In the genomic region with DNA sequence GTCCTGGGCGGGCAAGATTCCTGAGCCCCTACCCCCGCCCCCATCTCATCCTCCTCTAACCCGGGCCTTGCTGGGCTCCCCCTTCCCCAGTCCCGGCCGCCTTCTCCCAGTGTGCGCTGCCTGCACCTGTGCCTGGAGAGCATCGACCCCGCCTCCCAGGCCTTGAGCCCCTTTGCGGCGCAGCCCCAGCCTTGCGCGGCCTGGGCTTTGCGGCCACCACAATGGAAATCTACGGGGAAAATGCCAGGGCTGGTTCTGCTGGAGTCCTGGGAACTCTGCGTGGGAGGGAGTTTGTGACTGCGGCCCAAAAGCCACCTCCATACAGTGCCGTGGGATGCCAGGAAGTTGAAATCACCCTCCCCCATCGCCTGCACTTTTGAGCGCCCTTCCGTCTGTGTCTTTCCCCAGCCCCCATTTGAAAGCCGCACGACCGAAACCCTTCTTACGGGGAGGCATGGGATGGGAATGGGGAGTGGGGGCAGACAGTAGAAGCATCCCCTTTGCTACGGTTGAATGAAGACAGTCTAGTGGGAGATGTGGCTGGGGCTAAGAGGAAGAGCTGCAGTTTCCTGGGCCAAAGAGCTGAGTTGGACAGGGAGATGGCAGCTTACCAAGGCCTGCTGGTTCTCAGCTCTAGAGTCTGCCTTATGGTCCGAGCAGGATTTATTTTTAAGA, we compare ENCODE assay signal across 11 cellular contexts. TPM values are rescaled to one million over a fixed set of nuclear protein-coding genes. Genes with fewer than 3 reads are reported as not detected.
DNase-seq lines count a peak whose midpoint lies in the region; ATAC-seq and TF ChIP-seq lines count a peak whose summit lies in the region.
"Had no signal": no experiment of that assay in that cellular context is flagged by ENCODE, and none has a peak within 500 bp of the region (broad histone marks: within the 10 kb centered on the region; RNA-seq: fewer than 3 reads in every experiment).

No MANE protein-coding gene starts in this region.

- H3K27ac ChIP-seq in HUES48 (ENCODE audit: low read depth, low read length), result peak overlapping the region; percentile 100
- H3K27ac ChIP-seq in esophagus squamous epithelium, result peak overlapping the region; percentile 65 to 93 (median 90)
- H3K27ac ChIP-seq in prostate gland, result peak overlapping the region; percentile 44 to 76
- no peak overlapping the region for H3K27ac ChIP-seq in ovary
- H3K27ac ChIP-seq: breast epithelium, HL-60 had no signal

- 19% methylated on average over 10 to 17 of the region's 26 CpGs for WGBS in esophagus squamous epithelium, 2 donors
- WGBS in prostate gland, result 33% methylated on average over 26 of the region's 26 CpGs
- WGBS in ovary, 3 donors, result 6 to 7% (median 7%) methylated on average over 26 of the region's 26 CpGs

- TF ChIP-seq CTCF in esophagus squamous epithelium (IDR thresholded peaks at IDR 0.05) (no peak), prostate gland (IDR thresholded peaks at IDR 0.05) (no peak), ovary (IDR thresholded peaks at IDR 0.05) (no peak), natural killer cell (IDR thresholded peaks at IDR 0.05) (no peak)

- intact Hi-C loops in esophagus squamous epithelium (cut with DNase I), result loop anchor here (5.0 kb wide), 1 partner anchor 547 kb away; no protein-coding TSS in a partner anchor
- intact Hi-C loops in prostate gland (cut with DNase I), result no loop called here
- intact Hi-C loops in ovary (cut with DNase I), result loop anchor here in 2 of 4 donors (10.0 kb wide), 2 partner anchors 544 to 964 kb away; no protein-coding TSS in a partner anchor
- intact Hi-C loops in natural killer cell (cut with micrococcal nuclease), result no loop called here

- H3K9me3 ChIP-seq in HUES48 (ENCODE audit: control insufficient read depth, insufficient read depth, low read length), result no peaks in the 10 kb centered on the region
- H3K9me3 ChIP-seq in esophagus squamous epithelium, result no peaks in the 10 kb centered on the region
- no peaks in the 10 kb centered on the region for H3K9me3 ChIP-seq in prostate gland
- no peaks in the 10 kb centered on the region for H3K9me3 ChIP-seq in ovary
- H3K9me3 ChIP-seq: breast epithelium had no signal

- H3K27me3 Mint-ChIP-seq in natural killer cell (ENCODE audit: low read depth in 2 of 2), result peaks cover 37 to 58% of the 10 kb centered on the region in 2 donors

- TF ChIP-seq POLR2A in esophagus squamous epithelium (IDR thresholded peaks at IDR 0.05) (no peak), prostate gland (IDR thresholded peaks at IDR 0.05) (no peak), ovary (IDR thresholded peaks at IDR 0.05) (no peak)

- ATAC-seq in natural killer cell (no peak), HG02870 (IDR thresholded peaks at IDR 0.05; ENCODE audit: unreplicated experiment) (no peak)
- ATAC-seq: stimulated activated memory B cell treated with anti-CD40 and anti-IgM and Interleukin-4, amounts not matched to agents 10 μg/mL and 1 μg/mL and 100 μg/mL, for 72 hours had no signal

- peaks cover 37% of the 10 kb centered on the region for H3K36me3 Mint-ChIP-seq in natural killer cell
- H3K36me3 Mint-ChIP-seq: stimulated activated memory B cell treated with anti-CD40 and anti-IgM and Interleukin-4, amounts not matched to agents 10 μg/mL and 1 μg/mL and 100 μg/mL, for 72 hours had no signal

- H3K27me3 ChIP-seq in HUES48 (ENCODE audit: control insufficient read depth, insufficient read depth, low read length) (peaks cover 2% of the 10 kb centered on the region; the same call in 1 of the 2 replicates), esophagus squamous epithelium (peaks cover 0 to 100% (median 14%) of the 10 kb centered on the region in 4 donors), prostate gland (replicated peaks; ENCODE audit: insufficient read depth) (peaks cover 8% of the 10 kb centered on the region), ovary (no peaks in the 10 kb centered on the region)

- TF ChIP-seq EP300 in ovary (IDR thresholded peaks at IDR 0.05), result no peak

- no peak overlapping the region for H3K27ac Mint-ChIP-seq in natural killer cell
- H3K27ac Mint-ChIP-seq: activated CD8-positive, alpha-beta T cell treated with anti-CD3 and anti-CD28 coated beads, Interleukin-2, amount 10 ng/mL, durations not matched to agents 7 days and 5 days; stimulated activated memory B cell treated with anti-CD40 and anti-IgM and Interleukin-4, amounts not matched to agents 10 μg/mL and 1 μg/mL and 100 μg/mL, for 72 hours had no signal

- peaks cover 43% of the 10 kb centered on the region for H3K4me1 ChIP-seq in HUES48 (ENCODE audit: control insufficient read depth, insufficient read depth, low read length)
- H3K4me1 ChIP-seq in esophagus squamous epithelium, result peaks cover 8 to 32% (median 15%) of the 10 kb centered on the region in 3 donors
- peaks cover 3% of the 10 kb centered on the region for H3K4me1 ChIP-seq in prostate gland (replicated peaks)
- H3K4me1 ChIP-seq in ovary (ENCODE audit: insufficient read depth), result no peaks in the 10 kb centered on the region

- H3K4me1 Mint-ChIP-seq in natural killer cell, result peaks cover 6 to 7% of the 10 kb centered on the region in 2 donors

- H3K36me3 ChIP-seq in HUES48 (ENCODE audit: control insufficient read depth, insufficient read depth, low read length) (peaks cover 20% of the 10 kb centered on the region), esophagus squamous epithelium (no peaks in the 10 kb centered on the region), prostate gland (no peaks in the 10 kb centered on the region), ovary (no peaks in the 10 kb centered on the region)
- H3K36me3 ChIP-seq: breast epithelium had no signal

- H3K4me3 Mint-ChIP-seq in natural killer cell, result no peak overlapping the region
- H3K4me3 Mint-ChIP-seq: activated CD8-positive, alpha-beta T cell treated with anti-CD3 and anti-CD28 coated beads, Interleukin-2, amount 10 ng/mL, durations not matched to agents 7 days and 5 days; stimulated activated memory B cell treated with anti-CD40 and anti-IgM and Interleukin-4, amounts not matched to agents 10 μg/mL and 1 μg/mL and 100 μg/mL, for 72 hours had no signal

- peaks cover 2 to 7% of the 10 kb centered on the region in 2 donors for H3K9me3 Mint-ChIP-seq in natural killer cell

- DNase-seq in NCI-H69 (lab: John Stamatoyannopoulos, UW) (peak; percentile 92), esophagus squamous epithelium (lab: John Stamatoyannopoulos, UW) (no peak), prostate gland (ENCODE audit: low spot score) (no peak), ovary (no peak), natural killer cell (no peak)
- DNase-seq: activated CD8-positive, alpha-beta T cell treated with anti-CD3 and anti-CD28 coated beads, Interleukin-2, amount 10 ng/mL, durations not matched to agents 7 days and 5 days had no signal

- H3K9ac ChIP-seq in HUES48 (ENCODE audit: low read depth, low read length), result peak overlapping the region; percentile 89

- H3K4me3 ChIP-seq in HUES48 (ENCODE audit: low read depth, low read length) (peak overlapping the region; percentile 99), esophagus squamous epithelium (peak overlapping the region; percentile 55 to 68 (median 62)), prostate gland (no peak overlapping the region), ovary (no peak overlapping the region)

RNA-seq across cellular contexts. Expression of a gene that starts 1.0 kb away (rescaled TPM):
- total RNA-seq in esophagus squamous epithelium (10 to 100 TPM; 21.3 to 54.8 (median 43.5) TPM), prostate gland (10 to 100 TPM; 10.5 to 17.8 TPM), ovary (under 1 TPM in 5 of 7 donors, not detected in 2; 0.23 to 0.69 (median 0.45) TPM), natural killer cell (not detected)
- under 1 TPM; 0.24 to 0.33 TPM for polyA plus RNA-seq in ovary
- total RNA-seq: activated CD8-positive, alpha-beta T cell treated with anti-CD3 and anti-CD28 coated beads, Interleukin-2, amount 10 ng/mL, durations not matched to agents 7 days and 5 days had no signal

Comparison
In these comparisons a context has a peak if more than half of its experiments do, and no peak if none do; other contexts are left out.
1. H3K27ac ChIP-seq: peak in HUES48 (single experiment), esophagus squamous epithelium (4 of 4) and prostate gland (2 of 2); none in ovary (0 of 2).
2. H3K4me3 ChIP-seq: peak in HUES48 (single experiment) and esophagus squamous epithelium (4 of 4); none in prostate gland (0 of 2) and ovary (single experiment).
3. RNA of a gene that starts 1.0 kb away (total RNA-seq): 21.3 to 54.8 TPM in esophagus squamous epithelium and 10.5 to 17.8 TPM in prostate gland; 0.23 to 0.69 TPM in ovary and not detected in natural killer cell; every median in the first group is over 4 times any median in the second.